Comparison of ENCODE assay signal across 8 cellular contexts in the genomic region with DNA sequence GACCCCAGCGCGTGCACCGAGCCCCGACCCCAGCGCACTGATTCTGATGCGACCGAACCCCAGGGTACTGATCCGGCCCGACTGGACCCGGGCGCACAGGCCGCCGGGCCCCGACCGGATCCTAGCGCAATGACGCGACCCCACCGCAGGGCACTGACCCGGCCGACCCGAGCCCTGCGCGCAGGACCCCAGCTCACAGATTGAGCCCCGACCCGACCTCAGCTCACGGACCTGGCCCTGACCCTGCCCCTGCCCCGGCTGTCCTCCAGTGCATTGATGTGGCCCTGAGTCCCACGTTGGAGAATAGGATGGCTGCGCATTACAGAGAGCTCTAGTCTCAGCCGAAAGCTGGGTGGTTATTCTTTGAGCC. TPM values are rescaled to one million over a fixed set of nuclear protein-coding genes. Genes with fewer than 3 reads are reported as not detected.
DNase-seq lines count a peak whose midpoint lies in the region; ATAC-seq and TF ChIP-seq lines count a peak whose summit lies in the region.

No MANE protein-coding gene starts in this region.

- H3K27ac ChIP-seq in thymus (ENCODE audit: low read depth) = no peak overlapping the region

- 0 out of 2 replicates have a peak overlapping the region, but pooled peaks have one; percentile 36 for H3K27ac Mint-ChIP-seq in WTC11

- peaks cover 53% of the 10 kb centered on the region for H3K36me3 Mint-ChIP-seq in WTC11

- H3K4me3 ChIP-seq in thymus (ENCODE audit: low read length) = peak overlapping the region; percentile 90

- no peaks in the 10 kb centered on the region for H3K27me3 Mint-ChIP-seq in WTC11 (ENCODE audit: low read depth)

- H3K27me3 ChIP-seq in thymus (ENCODE audit: control insufficient read depth, insufficient read depth) = no peaks in the 10 kb centered on the region

- DNase-seq in WTC11 (ENCODE audit: low spot score) (peak; percentile 28), iPS-NIHi7 (ENCODE audit: extremely low spot score) (peak; percentile 37), dedifferentiated amniotic fluid mesenchymal stem cell (ENCODE audit: extremely low spot score) (no peak)

- peaks cover 22% of the 10 kb centered on the region for H3K36me3 ChIP-seq in thymus (ENCODE audit: control insufficient read depth, insufficient read depth)

- peak overlapping the region; percentile 78 for H3K4me3 Mint-ChIP-seq in WTC11

- CTCF ChIA-PET in WTC11 (lab: Charles Lee) = interaction anchor here (1.1 to 2.0 kb wide), 9 partner anchors 10 to 487 kb away, joined by 3 to 13 read pairs (median 4); no protein-coding TSS in a partner anchor

- no peak for TF ChIP-seq CTCF in WTC11 (IDR thresholded peaks at IDR 0.05)

- no peaks in the 10 kb centered on the region for H3K9me3 ChIP-seq in thymus (ENCODE audit: control insufficient read depth)

- peak; percentile 15 for ATAC-seq in GM18867 (IDR thresholded peaks at IDR 0.05; ENCODE audit: unreplicated experiment)
- ATAC-seq in HG02981 (IDR thresholded peaks at IDR 0.05; ENCODE audit: unreplicated experiment) = peak; percentile 14
- ATAC-seq in WTC11 = peak; percentile 14
- ATAC-seq in GM21825 (IDR thresholded peaks at IDR 0.05; ENCODE audit: unreplicated experiment) = no peak
- ATAC-seq in activated CD4-positive, CD25-positive, alpha-beta regulatory T cell treated with anti-CD3 and anti-CD28 coated beads, Interleukin-2, amount 50 U/mL, for 24 hours = no peak

- no peaks in the 10 kb centered on the region for H3K9me3 Mint-ChIP-seq in WTC11

- POLR2A ChIA-PET in WTC11 (lab: Charles Lee) = interaction anchor here (0.6 to 1.6 kb wide), 2 partner anchors 10 to 90 kb away, joined by 3 to 4 read pairs; no protein-coding TSS in a partner anchor

- 4% methylated on average over 31 of the region's 31 CpGs for WGBS in thymus

- peaks cover 19% of the 10 kb centered on the region for H3K4me1 Mint-ChIP-seq in WTC11

- H3K4me1 ChIP-seq in thymus (ENCODE audit: control insufficient read depth, insufficient read depth, low read length) = peaks cover 17% of the 10 kb centered on the region

TF ChIP-seq in WTC11, 78 proteins besides CTCF, POLR2A, EP300 and RAD21:
- TF ChIP-seq ZNF219 (CRISPR knock-in tag; IDR thresholded peaks at IDR 0.05; ENCODE audit: borderline replicate concordance) (no peak), KAT7 (CRISPR knock-in tag; IDR thresholded peaks at IDR 0.05; ENCODE audit: borderline replicate concordance) (no peak), ATF1 (CRISPR knock-in tag; IDR thresholded peaks at IDR 0.05) (no peak), PREB (CRISPR knock-in tag; IDR thresholded peaks at IDR 0.05; ENCODE audit: borderline replicate concordance) (no peak), CBFB (CRISPR knock-in tag; IDR thresholded peaks at IDR 0.05; ENCODE audit: low read depth) (no peak), ZNF121 (CRISPR knock-in tag; IDR thresholded peaks at IDR 0.05) (no peak), ZNF317 (CRISPR knock-in tag; IDR thresholded peaks at IDR 0.05; ENCODE audit: borderline replicate concordance, low read depth) (no peak), IRF2 (CRISPR knock-in tag; IDR thresholded peaks at IDR 0.05; ENCODE audit: borderline replicate concordance, low read depth) (no peak), FOXJ3 (CRISPR knock-in tag; IDR thresholded peaks at IDR 0.05; ENCODE audit: borderline replicate concordance) (no peak), GABPB1 (CRISPR knock-in tag; IDR thresholded peaks at IDR 0.05) (no peak), EMX1 (CRISPR knock-in tag; IDR thresholded peaks at IDR 0.05) (no peak), SOX15 (CRISPR knock-in tag; IDR thresholded peaks at IDR 0.05) (no peak)
- TF ChIP-seq, protein P1, sequence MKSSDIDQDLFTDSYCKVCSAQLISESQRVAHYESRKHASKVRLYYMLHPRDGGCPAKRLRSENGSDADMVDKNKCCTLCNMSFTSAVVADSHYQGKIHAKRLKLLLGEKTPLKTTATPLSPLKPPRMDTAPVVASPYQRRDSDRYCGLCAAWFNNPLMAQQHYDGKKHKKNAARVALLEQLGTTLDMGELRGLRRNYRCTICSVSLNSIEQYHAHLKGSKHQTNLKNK (CRISPR knock-in tag; IDR thresholded peaks at IDR 0.05) = no peak
- TF ChIP-seq, protein P2, sequence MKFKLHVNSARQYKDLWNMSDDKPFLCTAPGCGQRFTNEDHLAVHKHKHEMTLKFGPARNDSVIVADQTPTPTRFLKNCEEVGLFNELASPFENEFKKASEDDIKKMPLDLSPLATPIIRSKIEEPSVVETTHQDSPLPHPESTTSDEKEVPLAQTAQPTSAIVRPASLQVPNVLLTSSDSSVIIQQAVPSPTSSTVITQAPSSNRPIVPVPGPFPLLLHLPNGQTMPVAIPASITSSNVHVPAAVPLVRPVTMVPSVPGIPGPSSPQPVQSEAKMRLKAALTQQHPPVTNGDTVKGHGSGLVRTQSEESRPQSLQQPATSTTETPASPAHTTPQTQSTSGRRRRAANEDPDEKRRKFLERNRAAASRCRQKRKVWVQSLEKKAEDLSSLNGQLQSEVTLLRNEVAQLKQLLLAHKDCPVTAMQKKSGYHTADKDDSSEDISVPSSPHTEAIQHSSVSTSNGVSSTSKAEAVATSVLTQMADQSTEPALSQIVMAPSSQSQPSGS (CRISPR knock-in tag; IDR thresholded peaks at IDR 0.05; ENCODE audit: borderline replicate concordance, low read depth) = no peak
- TF ChIP-seq, protein P3, sequence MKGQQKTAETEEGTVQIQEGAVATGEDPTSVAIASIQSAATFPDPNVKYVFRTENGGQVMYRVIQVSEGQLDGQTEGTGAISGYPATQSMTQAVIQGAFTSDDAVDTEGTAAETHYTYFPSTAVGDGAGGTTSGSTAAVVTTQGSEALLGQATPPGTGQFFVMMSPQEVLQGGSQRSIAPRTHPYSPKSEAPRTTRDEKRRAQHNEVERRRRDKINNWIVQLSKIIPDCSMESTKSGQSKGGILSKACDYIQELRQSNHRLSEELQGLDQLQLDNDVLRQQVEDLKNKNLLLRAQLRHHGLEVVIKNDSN (CRISPR knock-in tag; IDR thresholded peaks at IDR 0.05) = no peak
- TF ChIP-seq, protein P4, sequence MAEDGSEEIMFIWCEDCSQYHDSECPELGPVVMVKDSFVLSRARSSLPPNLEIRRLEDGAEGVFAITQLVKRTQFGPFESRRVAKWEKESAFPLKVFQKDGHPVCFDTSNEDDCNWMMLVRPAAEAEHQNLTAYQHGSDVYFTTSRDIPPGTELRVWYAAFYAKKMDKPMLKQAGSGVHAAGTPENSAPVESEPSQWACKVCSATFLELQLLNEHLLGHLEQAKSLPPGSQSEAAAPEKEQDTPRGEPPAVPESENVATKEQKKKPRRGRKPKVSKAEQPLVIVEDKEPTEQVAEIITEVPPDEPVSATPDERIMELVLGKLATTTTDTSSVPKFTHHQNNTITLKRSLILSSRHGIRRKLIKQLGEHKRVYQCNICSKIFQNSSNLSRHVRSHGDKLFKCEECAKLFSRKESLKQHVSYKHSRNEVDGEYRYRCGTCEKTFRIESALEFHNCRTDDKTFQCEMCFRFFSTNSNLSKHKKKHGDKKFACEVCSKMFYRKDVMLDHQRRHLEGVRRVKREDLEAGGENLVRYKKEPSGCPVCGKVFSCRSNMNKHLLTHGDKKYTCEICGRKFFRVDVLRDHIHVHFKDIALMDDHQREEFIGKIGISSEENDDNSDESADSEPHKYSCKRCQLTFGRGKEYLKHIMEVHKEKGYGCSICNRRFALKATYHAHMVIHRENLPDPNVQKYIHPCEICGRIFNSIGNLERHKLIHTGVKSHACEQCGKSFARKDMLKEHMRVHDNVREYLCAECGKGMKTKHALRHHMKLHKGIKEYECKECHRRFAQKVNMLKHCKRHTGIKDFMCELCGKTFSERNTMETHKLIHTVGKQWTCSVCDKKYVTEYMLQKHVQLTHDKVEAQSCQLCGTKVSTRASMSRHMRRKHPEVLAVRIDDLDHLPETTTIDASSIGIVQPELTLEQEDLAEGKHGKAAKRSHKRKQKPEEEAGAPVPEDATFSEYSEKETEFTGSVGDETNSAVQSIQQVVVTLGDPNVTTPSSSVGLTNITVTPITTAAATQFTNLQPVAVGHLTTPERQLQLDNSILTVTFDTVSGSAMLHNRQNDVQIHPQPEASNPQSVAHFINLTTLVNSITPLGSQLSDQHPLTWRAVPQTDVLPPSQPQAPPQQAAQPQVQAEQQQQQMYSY (CRISPR knock-in tag; IDR thresholded peaks at IDR 0.05) = no peak
- TF ChIP-seq, protein P5, sequence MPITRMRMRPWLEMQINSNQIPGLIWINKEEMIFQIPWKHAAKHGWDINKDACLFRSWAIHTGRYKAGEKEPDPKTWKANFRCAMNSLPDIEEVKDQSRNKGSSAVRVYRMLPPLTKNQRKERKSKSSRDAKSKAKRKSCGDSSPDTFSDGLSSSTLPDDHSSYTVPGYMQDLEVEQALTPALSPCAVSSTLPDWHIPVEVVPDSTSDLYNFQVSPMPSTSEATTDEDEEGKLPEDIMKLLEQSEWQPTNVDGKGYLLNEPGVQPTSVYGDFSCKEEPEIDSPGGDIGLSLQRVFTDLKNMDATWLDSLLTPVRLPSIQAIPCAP (CRISPR knock-in tag; IDR thresholded peaks at IDR 0.05) = no peak

RNA-seq across cellular contexts. Expression of gene TRIP13, which starts 0.4 kb away (rescaled TPM):
- total RNA-seq in WTC11 (2021) = 31.4 to 35.0 TPM (median 33.7 TPM) in 3 replicates
- polyA plus RNA-seq in thymus = 2.1 TPM

RNA-seq across cellular contexts. Expression of gene BRD9, which starts 0.5 kb away (rescaled TPM):
- 50.5 to 55.6 TPM (median 50.9 TPM) in 3 replicates for total RNA-seq in WTC11 (2021)
- polyA plus RNA-seq in thymus = 54.8 TPM

RNA-seq across cellular contexts. Expression of gene ZDHHC11, which starts 42.3 kb away (rescaled TPM):
- 21.4 to 37.5 TPM (median 37.3 TPM) in 3 replicates for total RNA-seq in WTC11 (2021)
- 9.6 TPM for polyA plus RNA-seq in thymus

Comparison
In these comparisons a context has a peak if more than half of its experiments do, and no peak if none do; other contexts are left out.
1. ATAC-seq: peak in GM18867 (single experiment), HG02981 (single experiment) and WTC11 (single experiment); none in GM21825 (single experiment) and activated CD4-positive, CD25-positive, alpha-beta regulatory T cell treated with anti-CD3 and anti-CD28 coated beads, Interleukin-2, amount 50 U/mL, for 24 hours (0 of 2).